Comparison of ENCODE assay signal across 12 cellular contexts in genomic region chr19:7265963-7266362, GRCh38. TPM values are rescaled to one million over a fixed set of nuclear protein-coding genes. Genes with fewer than 3 reads are reported as not detected.
DNase-seq lines count a peak whose midpoint lies in the region; ATAC-seq and TF ChIP-seq lines count a peak whose summit lies in the region.
"Had no signal": no experiment of that assay in that cellular context is flagged by ENCODE, and none has a peak within 500 bp of the region (broad histone marks: within the 10 kb centered on the region; RNA-seq: fewer than 3 reads in every experiment).

No MANE protein-coding gene starts in this region.

- intact Hi-C loops in Right ventricle myocardium superior (cut with DNase I) = no loop called here
- intact Hi-C loops in heart left ventricle (cut with DNase I) = no loop called here
- intact Hi-C loops in breast epithelium (cut with DNase I; ENCODE audit: low total_unique reads) = no loop called here
- intact Hi-C loops in mucosa of descending colon (cut with DNase I, micrococcal nuclease) = no loop called here
- intact Hi-C loops in upper lobe of right lung (cut with DNase I) = no loop called here
- intact Hi-C loops in activated CD4-positive, alpha-beta T cell treated with anti-CD3 and anti-CD28 coated beads for 36 hours (cut with DNase I, micrococcal nuclease) = no loop called here

- H3K27ac Mint-ChIP-seq in activated CD4-positive, alpha-beta T cell treated with anti-CD3 and anti-CD28 coated beads for 36 hours = no peak overlapping the region
- H3K27ac Mint-ChIP-seq: activated naive CD8-positive, alpha-beta T cell treated with anti-CD3 and anti-CD28 coated beads, Interleukin-2, amount 10 ng/mL, durations not matched to agents 7 days and 5 days had no signal

- H3K27ac ChIP-seq in heart left ventricle = peak overlapping the region in 5 of 12 donors; percentile 13 to 35 (median 22)
- H3K27ac ChIP-seq in breast epithelium = peak overlapping the region; percentile 3 to 13
- H3K27ac ChIP-seq in upper lobe of right lung = peak overlapping the region; percentile 63

- H3K4me3 ChIP-seq in heart left ventricle (no peak overlapping the region), breast epithelium (no peak overlapping the region), mucosa of descending colon (no peak overlapping the region), upper lobe of right lung (no peak overlapping the region)

- no peaks in the 10 kb centered on the region for H3K27me3 Mint-ChIP-seq in activated CD4-positive, alpha-beta T cell treated with anti-CD3 and anti-CD28 coated beads for 36 hours

- no peak overlapping the region for H3K4me3 Mint-ChIP-seq in activated CD4-positive, alpha-beta T cell treated with anti-CD3 and anti-CD28 coated beads for 36 hours
- H3K4me3 Mint-ChIP-seq: activated naive CD8-positive, alpha-beta T cell treated with anti-CD3 and anti-CD28 coated beads, Interleukin-2, amount 10 ng/mL, durations not matched to agents 7 days and 5 days had no signal

- peaks cover 8% of the 10 kb centered on the region for H3K36me3 Mint-ChIP-seq in activated CD4-positive, alpha-beta T cell treated with anti-CD3 and anti-CD28 coated beads for 36 hours (ENCODE audit: low read depth)
- H3K36me3 Mint-ChIP-seq: activated naive CD8-positive, alpha-beta T cell treated with anti-CD3 and anti-CD28 coated beads, Interleukin-2, amount 10 ng/mL, durations not matched to agents 7 days and 5 days had no signal

- WGBS in heart left ventricle, 4 donors = 34 to 51% (median 39%) methylated on average over 5 of the region's 5 CpGs

- POLR2A ChIA-PET in activated CD4-positive, alpha-beta T cell treated with anti-CD3 and anti-CD28 coated beads for 36 hours (lab: Charles Lee) = no interaction called here

- no peaks in the 10 kb centered on the region for H3K4me1 Mint-ChIP-seq in activated CD4-positive, alpha-beta T cell treated with anti-CD3 and anti-CD28 coated beads for 36 hours
- H3K4me1 Mint-ChIP-seq: activated naive CD8-positive, alpha-beta T cell treated with anti-CD3 and anti-CD28 coated beads, Interleukin-2, amount 10 ng/mL, durations not matched to agents 7 days and 5 days had no signal

- peak; percentile 29 for ATAC-seq in Right ventricle myocardium superior (ENCODE audit: poor library complexity)
- no peak for ATAC-seq in heart left ventricle
- ATAC-seq in mucosa of descending colon = peak; percentile 85
- ATAC-seq in upper lobe of right lung = peak; percentile 84
- ATAC-seq in activated CD4-positive, alpha-beta T cell treated with anti-CD3 and anti-CD28 coated beads for 36 hours = no peak

- peaks cover 0 to 6% (median 0%) of the 10 kb centered on the region in 12 donors for H3K9me3 ChIP-seq in heart left ventricle
- H3K9me3 ChIP-seq in breast epithelium = no peaks in the 10 kb centered on the region
- no peaks in the 10 kb centered on the region for H3K9me3 ChIP-seq in mucosa of descending colon
- no peaks in the 10 kb centered on the region for H3K9me3 ChIP-seq in upper lobe of right lung

- H3K36me3 ChIP-seq in heart left ventricle = peaks cover 0 to 22% (median 13%) of the 10 kb centered on the region in 9 donors
- no peaks in the 10 kb centered on the region for H3K36me3 ChIP-seq in breast epithelium
- no peaks in the 10 kb centered on the region for H3K36me3 ChIP-seq in mucosa of descending colon (ENCODE audit: low read depth)
- H3K36me3 ChIP-seq in upper lobe of right lung = peaks cover 9% of the 10 kb centered on the region

- DNase-seq in Right ventricle myocardium superior (no peak), heart left ventricle (no peak), breast epithelium (ENCODE audit: low spot score in 2 of 2) (no peak), mucosa of descending colon (peak in 1 of 3 donors; percentile 56), upper lobe of right lung (no peak), C1 segment of cervical spinal cord (lab: John Stamatoyannopoulos, UW) (no peak), NCI-H1048 (lab: John Stamatoyannopoulos, UW) (no peak)
- DNase-seq in activated CD4-positive, alpha-beta T cell treated with anti-CD3 and anti-CD28 coated beads for 36 hours = no peak
- DNase-seq: ACHN; activated naive CD8-positive, alpha-beta T cell treated with anti-CD3 and anti-CD28 coated beads, Interleukin-2, amount 10 ng/mL, durations not matched to agents 7 days and 5 days; GDM1; NCI-H1105 treated with DMSO at 0.1 percent for 48 hours had no signal

- peaks cover 0 to 50% (median 28%) of the 10 kb centered on the region in 12 donors for H3K4me1 ChIP-seq in heart left ventricle
- peaks cover 0 to 4% of the 10 kb centered on the region in 2 donors for H3K4me1 ChIP-seq in breast epithelium
- peaks cover 18% of the 10 kb centered on the region for H3K4me1 ChIP-seq in mucosa of descending colon (ENCODE audit: low read depth)
- H3K4me1 ChIP-seq in upper lobe of right lung = peaks cover 22% of the 10 kb centered on the region

- no peaks in the 10 kb centered on the region for H3K9me3 Mint-ChIP-seq in activated CD4-positive, alpha-beta T cell treated with anti-CD3 and anti-CD28 coated beads for 36 hours (ENCODE audit: low read depth)
- H3K9me3 Mint-ChIP-seq: activated naive CD8-positive, alpha-beta T cell treated with anti-CD3 and anti-CD28 coated beads, Interleukin-2, amount 10 ng/mL, durations not matched to agents 7 days and 5 days had no signal

- CTCF ChIA-PET in activated CD4-positive, alpha-beta T cell treated with anti-CD3 and anti-CD28 coated beads for 36 hours (lab: Charles Lee) = no interaction called here

- TF ChIP-seq POLR2A in heart left ventricle (IDR thresholded peaks at IDR 0.05) (no peak), breast epithelium (IDR thresholded peaks at IDR 0.05) (no peak)

- no peaks in the 10 kb centered on the region for H3K27me3 ChIP-seq in heart left ventricle
- H3K27me3 ChIP-seq in breast epithelium = no peaks in the 10 kb centered on the region
- no peaks in the 10 kb centered on the region for H3K27me3 ChIP-seq in upper lobe of right lung

- TF ChIP-seq CTCF in heart left ventricle (IDR thresholded peaks at IDR 0.05) (no peak), breast epithelium (IDR thresholded peaks at IDR 0.05) (no peak), mucosa of descending colon (IDR thresholded peaks at IDR 0.05) (no peak), upper lobe of right lung (IDR thresholded peaks at IDR 0.05) (no peak)

RNA-seq across cellular contexts. Expression of gene INSR, which starts 28.3 kb away (rescaled TPM):
- total RNA-seq in Right ventricle myocardium superior (71.9 TPM), heart left ventricle (100 to 1,000 TPM in 5 of 9 donors, 10 to 100 TPM in 4; 73.7 to 221 (median 103) TPM), breast epithelium (100 to 1,000 TPM in 2 of 3 donors, 10 to 100 TPM in 1; 66.3 to 108 (median 104) TPM), mucosa of descending colon (100 to 1,000 TPM in 1 of 3 donors, 10 to 100 TPM in 2; 74.9 to 109 (median 91.2) TPM), upper lobe of right lung (37.5 TPM)
- 10 to 100 TPM; 28.7 to 40.5 TPM for polyA plus RNA-seq in heart left ventricle
- 1 to 10 TPM; 3.5 to 4.2 TPM for total RNA-seq in activated CD4-positive, alpha-beta T cell treated with anti-CD3 and anti-CD28 coated beads for 36 hours

Comparison
In these comparisons a context has a peak if more than half of its experiments do, and no peak if none do; other contexts are left out.
1. ATAC-seq: peak in Right ventricle myocardium superior (single experiment), mucosa of descending colon (single experiment) and upper lobe of right lung (single experiment); none in heart left ventricle (0 of 4) and activated CD4-positive, alpha-beta T cell treated with anti-CD3 and anti-CD28 coated beads for 36 hours (single experiment).